In the genomic region with DNA sequence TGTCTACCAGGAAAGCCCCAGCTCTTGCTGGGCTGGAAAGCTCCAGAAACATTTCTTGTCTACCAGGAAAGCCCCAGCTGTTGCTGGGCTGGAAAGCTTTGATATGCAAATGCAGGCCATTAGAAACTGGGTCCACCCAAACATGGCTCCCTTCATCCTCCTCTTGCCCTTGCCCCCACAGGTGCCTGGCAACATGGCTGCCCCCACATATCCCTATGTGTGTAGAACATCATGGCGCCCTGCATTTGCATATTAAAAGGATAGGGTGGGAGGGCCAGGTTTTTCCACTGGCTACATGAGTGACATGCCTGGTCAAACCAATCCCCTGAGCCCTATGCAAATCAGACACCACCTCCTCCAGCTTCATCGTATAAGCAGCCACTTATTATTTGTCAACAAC, we compare ENCODE assay signal across 34 cellular contexts.
"Had no signal": no experiment of that assay in that cellular context is flagged by ENCODE, and none has a peak within 500 bp of the region (broad histone marks: within the 10 kb centered on the region; RNA-seq: fewer than 3 reads in every experiment).

No MANE protein-coding gene starts in this region.

- H3K9me3 ChIP-seq: adrenal gland, body of pancreas, esophagus squamous epithelium, gastroesophageal sphincter had no signal

- FAIRE-seq: colon, endometrium, endothelial cell of umbilical vein had no signal

- H3K4me3 ChIP-seq: adrenal gland, body of pancreas, esophagus squamous epithelium, gastroesophageal sphincter had no signal

- H3K4me1 ChIP-seq: adrenal gland, esophagus squamous epithelium had no signal

- H3K27ac ChIP-seq: adrenal gland, body of pancreas, epithelial cell of prostate, esophagus squamous epithelium, gastroesophageal sphincter, WERI-Rb-1 had no signal

- H3K36me3 ChIP-seq: adrenal gland, esophagus squamous epithelium, gastroesophageal sphincter, WERI-Rb-1 had no signal

- DNase-seq: activated CD4-positive, alpha-beta memory T cell treated with anti-CD3 and anti-CD28 coated beads for 36 hours; activated CD4-positive, alpha-beta T cell treated with anti-CD3 and anti-CD28 coated beads for 36 hours; activated CD4-positive, alpha-beta T cell treated with anti-CD3 and anti-CD28 coated beads, Interleukin-2, amount 10 ng/mL, durations not matched to agents 24 days and 14 days; activated CD4-positive, CD25-positive, alpha-beta regulatory T cell; activated CD4-positive, CD25-positive, alpha-beta regulatory T cell treated with anti-CD3 and anti-CD28 coated beads, Interleukin-2, amount 50 U/mL, for 72 hours; activated CD8-positive, alpha-beta memory T cell treated with anti-CD3 and anti-CD28 coated beads, Interleukin-2, amount 10 ng/mL, durations not matched to agents 7 days and 5 days; activated CD8-positive, alpha-beta memory T cell treated with anti-CD3 and anti-CD28 coated beads, Interleukin-2, amount 50 U/mL, for 4 hours; activated CD8-positive, alpha-beta T cell treated with anti-CD3 and anti-CD28 coated beads, Interleukin-2, amount 10 ng/mL, durations not matched to agents 7 days and 5 days; activated effector memory CD4-positive, alpha-beta T cell treated with anti-CD3 and anti-CD28 coated beads, Interleukin-2, amount 50 U/mL, for 16 hours; activated naive CD4-positive, alpha-beta T cell treated with anti-CD3 and anti-CD28 coated beads for 36 hours; activated naive CD8-positive, alpha-beta T cell treated with anti-CD3 and anti-CD28 coated beads for 36 hours; activated naive CD8-positive, alpha-beta T cell treated with anti-CD3 and anti-CD28 coated beads, Interleukin-2, amount 50 U/mL, for 24 hours; activated T-cell treated with anti-CD3 and anti-CD28 coated beads, Interleukin-2, amount 50 U/mL, for 1 hour; activated T-cell treated with anti-CD3 and anti-CD28 coated beads, Interleukin-2, amount 50 U/mL, for 48 hours; adrenal gland; amygdala; aorta; body of pancreas; caudate nucleus; cortex of kidney; dermis blood vessel endothelial cell; effector CD4-positive, alpha-beta T cell; effector memory CD8-positive, alpha-beta T cell; esophagus squamous epithelium; foreskin melanocyte; T-helper 1 cell; T-helper 17 cell; T1000; WERI-Rb-1 had no signal

- H3K27me3 ChIP-seq: adrenal gland, body of pancreas, esophagus squamous epithelium, gastroesophageal sphincter had no signal

- ATAC-seq: activated CD4-positive, alpha-beta T cell treated with anti-CD3 and anti-CD28 coated beads for 36 hours; activated CD8-positive, alpha-beta memory T cell treated with anti-CD3 and anti-CD28 coated beads, Interleukin-2, amount 10 ng/mL, durations not matched to agents 7 days and 5 days; activated CD8-positive, alpha-beta T cell treated with anti-CD3 and anti-CD28 coated beads, Interleukin-2, amount 10 ng/mL, durations not matched to agents 7 days and 5 days; activated naive CD8-positive, alpha-beta T cell treated with anti-CD3 and anti-CD28 coated beads, Interleukin-2, amount 50 U/mL, for 24 hours; body of pancreas; effector memory CD8-positive, alpha-beta T cell; gastroesophageal sphincter; T-helper 17 cell had no signal
